8 cellular contexts compared by ENCODE assay signal in genomic region chr15:73632670-73633058, GRCh38. TPM values are rescaled to one million over a fixed set of nuclear protein-coding genes. Genes with fewer than 3 reads are reported as not detected.
DNase-seq lines count a peak whose midpoint lies in the region; ATAC-seq and TF ChIP-seq lines count a peak whose summit lies in the region.

No MANE protein-coding gene starts in this region.

- peak in 1 of 2 experiments; percentile 7 for DNase-seq in Caco-2
- peak in 3 of 4 experiments; percentile 26 to 31 (median 29) for DNase-seq in activated CD4-positive, CD25-positive, alpha-beta regulatory T cell (lab: John Stamatoyannopoulos, UW)
- DNase-seq in fibroblast of the aortic adventitia (ENCODE audit: low read depth), result no peak
- peak; percentile 85 for DNase-seq in posterior vena cava (ENCODE audit: low spot score)
- DNase-seq in NCI-H1105 treated with DMSO at 0.1 percent for 48 hours (lab: John Stamatoyannopoulos, UW), result no peak
- no peak for DNase-seq in ACHN
- no peak for DNase-seq in dedifferentiated amniotic fluid mesenchymal stem cell (ENCODE audit: extremely low spot score)

- H3K4me3 ChIP-seq in Caco-2 (ENCODE audit: low read depth, low read length) (peak overlapping the region; percentile 98), fibroblast of the aortic adventitia (ENCODE audit: low read depth, low read length) (peak overlapping the region; percentile 83)

- TF ChIP-seq CTCF in Caco-2 (IDR thresholded peaks at IDR 0.05; ENCODE audit: insufficient read depth in 1 of 2, low read depth in 1 of 2, low read length in 1 of 2, severe bottlenecking in 1 of 2, unreplicated experiment in 1 of 2) (no peak), fibroblast of the aortic adventitia (IDR thresholded peaks at IDR 0.05; ENCODE audit: insufficient read depth, low read length) (no peak)

- no peaks in the 10 kb centered on the region for H3K27me3 ChIP-seq in Caco-2 (replicated peaks; ENCODE audit: control insufficient read depth, insufficient read depth, low read length)

- CTCF ChIA-PET in Caco-2 (lab: Charles Lee), result no interaction called here

- POLR2A ChIA-PET in Caco-2 (lab: Charles Lee), result no interaction called here

- H3K9me3 ChIP-seq in Caco-2, result no peaks in the 10 kb centered on the region

- no peaks in the 10 kb centered on the region for H3K9me3 Mint-ChIP-seq in Caco-2 (ENCODE audit: unreplicated experiment)

- H3K4me1 Mint-ChIP-seq in Caco-2 (ENCODE audit: low read depth, unreplicated experiment), result peaks cover 29% of the 10 kb centered on the region

- peaks cover 28% of the 10 kb centered on the region for H3K4me1 ChIP-seq in Caco-2

- ATAC-seq in HG02840 (IDR thresholded peaks at IDR 0.05; ENCODE audit: low FRiP score, unreplicated experiment), result peak; percentile 4

- no TSS peak for BruUV-seq in Caco-2 (replicated peaks; lab: Mats Ljungman, UMichigan)

- intact Hi-C loops in Caco-2 (cut with micrococcal nuclease; ENCODE audit: unreplicated experiment) (loop anchor here (2.0 to 5.0 kb wide), 2 partner anchors 35 to 50 kb away; no protein-coding TSS in a partner anchor), posterior vena cava (cut with DNase I) (loop anchor here (5.0 to 10.0 kb wide), 2 partner anchors 35 to 58 kb away; no protein-coding TSS in a partner anchor)

- H3K27me3 Mint-ChIP-seq in Caco-2 (ENCODE audit: insufficient read depth, unreplicated experiment), result no peaks in the 10 kb centered on the region

- no peaks in the 10 kb centered on the region for H3K36me3 ChIP-seq in Caco-2 (ENCODE audit: control insufficient read depth, insufficient read depth, low read length)

- in situ Hi-C loops in ACHN (cut with HindIII; ENCODE audit: low pct_ligation_motif_present, low pct_unique_long_range_greater_than_20kb, low sequenced_read_pairs), result no loop called here

- peak overlapping the region; percentile 98 for H3K27ac Mint-ChIP-seq in Caco-2 (ENCODE audit: unreplicated experiment)

- peak overlapping the region; percentile 79 for H3K4me3 Mint-ChIP-seq in Caco-2 (ENCODE audit: unreplicated experiment)

- peaks cover 9% of the 10 kb centered on the region for H3K36me3 Mint-ChIP-seq in Caco-2 (ENCODE audit: insufficient read depth, unreplicated experiment)

RNA-seq across cellular contexts. Expression of gene NPTN, which starts 0.5 kb away (rescaled TPM):
- total RNA-seq in Caco-2 (2022), result 124 TPM in 2 replicates
- total RNA-seq in fibroblast of the aortic adventitia (ENCODE audit: low replicate concordance), result 55.4 and 72.6 TPM in 2 replicates
- 100 to 1,000 TPM; 164 to 189 TPM for total RNA-seq in posterior vena cava

RNA-seq across cellular contexts. Expression of gene CD276, which starts 51.5 kb away (rescaled TPM):
- total RNA-seq in Caco-2 (2022) (70.5 and 74.2 TPM in 2 replicates), fibroblast of the aortic adventitia (ENCODE audit: low replicate concordance) (87.3 and 121 TPM in 2 replicates), posterior vena cava (100 to 1,000 TPM in 1 of 2 donors, 10 to 100 TPM in 1; 84.1 to 137 TPM)

Comparison
In these comparisons a context has a peak if more than half of its experiments do, and no peak if none do; other contexts are left out.
1. DNase-seq: peak in activated CD4-positive, CD25-positive, alpha-beta regulatory T cell (3 of 4) and posterior vena cava (single experiment); none in fibroblast of the aortic adventitia (single experiment), NCI-H1105 treated with DMSO at 0.1 percent for 48 hours (single experiment), ACHN (single experiment) and dedifferentiated amniotic fluid mesenchymal stem cell (single experiment).